ENCODE assay signal across 1 cellular context in the genomic region with DNA sequence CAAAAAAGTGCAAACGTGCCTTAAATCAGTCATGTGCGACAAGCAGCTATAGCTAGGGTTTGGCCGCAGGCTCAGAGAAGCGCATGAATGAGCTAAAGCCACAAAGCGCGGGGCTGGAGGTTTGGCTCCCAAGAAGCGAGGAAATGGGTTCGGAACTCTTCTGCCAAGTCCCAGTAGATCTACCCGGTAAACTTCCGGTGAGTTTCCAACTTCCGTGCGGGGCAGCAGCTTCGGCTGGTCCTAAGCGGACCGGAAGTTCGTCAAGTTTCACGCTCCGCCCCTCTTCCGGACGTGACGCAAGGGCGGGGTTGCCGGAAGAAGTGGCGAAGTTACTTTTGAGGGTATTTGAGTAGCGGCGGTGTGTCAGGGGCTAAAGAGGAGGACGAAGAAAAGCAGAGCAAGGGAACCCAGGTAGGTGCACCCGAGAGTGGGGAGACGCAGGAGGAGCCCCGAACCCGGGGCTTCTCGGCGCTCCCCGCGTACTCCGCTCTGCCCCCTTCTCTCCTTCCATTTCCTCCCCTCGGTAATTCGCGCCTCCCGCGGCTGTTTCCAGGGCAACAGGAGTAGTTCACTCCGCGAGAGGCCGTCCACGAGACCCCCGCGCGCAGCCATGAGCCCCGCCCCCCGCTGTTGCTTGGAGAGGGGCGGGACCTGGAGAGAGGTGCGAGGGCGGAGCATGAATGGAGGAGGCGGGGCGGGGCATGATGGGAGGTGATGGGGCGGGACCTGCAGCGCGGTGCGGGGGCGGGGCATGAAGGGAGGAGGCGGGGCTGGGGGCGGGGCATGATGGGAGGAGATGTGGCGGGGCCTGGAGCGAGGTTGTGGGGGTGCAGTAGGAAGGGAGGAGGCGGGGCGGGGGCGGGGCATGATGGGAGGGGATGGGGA.
A peak's percentile ranks its signal among the peaks of the same experiment; 100 is the strongest.
TF ChIP-seq lines count a peak whose summit lies in the region.

A gene (plus strand): TSS at position 292 of the 885 bp plus-strand sequence. CDS start 1,149 bp downstream, outside the sequence.

TF ChIP-seq in HEK293, 187 proteins besides CTCF, POLR2A, EP300 and RAD21 (continued from another document and continues in another):
- TF ChIP-seq, protein P1, sequence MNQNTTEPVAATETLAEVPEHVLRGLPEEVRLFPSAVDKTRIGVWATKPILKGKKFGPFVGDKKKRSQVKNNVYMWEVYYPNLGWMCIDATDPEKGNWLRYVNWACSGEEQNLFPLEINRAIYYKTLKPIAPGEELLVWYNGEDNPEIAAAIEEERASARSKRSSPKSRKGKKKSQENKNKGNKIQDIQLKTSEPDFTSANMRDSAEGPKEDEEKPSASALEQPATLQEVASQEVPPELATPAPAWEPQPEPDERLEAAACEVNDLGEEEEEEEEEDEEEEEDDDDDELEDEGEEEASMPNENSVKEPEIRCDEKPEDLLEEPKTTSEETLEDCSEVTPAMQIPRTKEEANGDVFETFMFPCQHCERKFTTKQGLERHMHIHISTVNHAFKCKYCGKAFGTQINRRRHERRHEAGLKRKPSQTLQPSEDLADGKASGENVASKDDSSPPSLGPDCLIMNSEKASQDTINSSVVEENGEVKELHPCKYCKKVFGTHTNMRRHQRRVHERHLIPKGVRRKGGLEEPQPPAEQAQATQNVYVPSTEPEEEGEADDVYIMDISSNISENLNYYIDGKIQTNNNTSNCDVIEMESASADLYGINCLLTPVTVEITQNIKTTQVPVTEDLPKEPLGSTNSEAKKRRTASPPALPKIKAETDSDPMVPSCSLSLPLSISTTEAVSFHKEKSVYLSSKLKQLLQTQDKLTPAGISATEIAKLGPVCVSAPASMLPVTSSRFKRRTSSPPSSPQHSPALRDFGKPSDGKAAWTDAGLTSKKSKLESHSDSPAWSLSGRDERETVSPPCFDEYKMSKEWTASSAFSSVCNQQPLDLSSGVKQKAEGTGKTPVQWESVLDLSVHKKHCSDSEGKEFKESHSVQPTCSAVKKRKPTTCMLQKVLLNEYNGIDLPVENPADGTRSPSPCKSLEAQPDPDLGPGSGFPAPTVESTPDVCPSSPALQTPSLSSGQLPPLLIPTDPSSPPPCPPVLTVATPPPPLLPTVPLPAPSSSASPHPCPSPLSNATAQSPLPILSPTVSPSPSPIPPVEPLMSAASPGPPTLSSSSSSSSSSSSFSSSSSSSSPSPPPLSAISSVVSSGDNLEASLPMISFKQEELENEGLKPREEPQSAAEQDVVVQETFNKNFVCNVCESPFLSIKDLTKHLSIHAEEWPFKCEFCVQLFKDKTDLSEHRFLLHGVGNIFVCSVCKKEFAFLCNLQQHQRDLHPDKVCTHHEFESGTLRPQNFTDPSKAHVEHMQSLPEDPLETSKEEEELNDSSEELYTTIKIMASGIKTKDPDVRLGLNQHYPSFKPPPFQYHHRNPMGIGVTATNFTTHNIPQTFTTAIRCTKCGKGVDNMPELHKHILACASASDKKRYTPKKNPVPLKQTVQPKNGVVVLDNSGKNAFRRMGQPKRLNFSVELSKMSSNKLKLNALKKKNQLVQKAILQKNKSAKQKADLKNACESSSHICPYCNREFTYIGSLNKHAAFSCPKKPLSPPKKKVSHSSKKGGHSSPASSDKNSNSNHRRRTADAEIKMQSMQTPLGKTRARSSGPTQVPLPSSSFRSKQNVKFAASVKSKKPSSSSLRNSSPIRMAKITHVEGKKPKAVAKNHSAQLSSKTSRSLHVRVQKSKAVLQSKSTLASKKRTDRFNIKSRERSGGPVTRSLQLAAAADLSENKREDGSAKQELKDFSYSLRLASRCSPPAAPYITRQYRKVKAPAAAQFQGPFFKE (tag by site-specific recombination; IDR thresholded peaks at IDR 0.05; ENCODE audit: borderline replicate concordance) = no peak
- no peak for TF ChIP-seq ZNF157 (tag by site-specific recombination; IDR thresholded peaks at IDR 0.05)
- TF ChIP-seq FEZF1 (tag by site-specific recombination; IDR thresholded peaks at IDR 0.05) = peak; percentile 36
- TF ChIP-seq SP7 (tag by site-specific recombination; IDR thresholded peaks at IDR 0.05) = peak; percentile 91
- no peak for TF ChIP-seq ZNF274 (IDR thresholded peaks at IDR 0.05; ENCODE audit: low read length)
- no peak for TF ChIP-seq ZNF274 (tag by site-specific recombination; IDR thresholded peaks at IDR 0.05; ENCODE audit: borderline replicate concordance)
- TF ChIP-seq ZNF341 (tag by site-specific recombination; IDR thresholded peaks at IDR 0.05; ENCODE audit: low read depth) = peak; percentile 67
- no peak for TF ChIP-seq ZNF473 (tag by site-specific recombination; IDR thresholded peaks at IDR 0.05)
- TF ChIP-seq IKZF3 (tag by site-specific recombination; IDR thresholded peaks at IDR 0.05) = peak; percentile 45; the same call in 1 of the 2 replicates
- TF ChIP-seq, protein P2, sequence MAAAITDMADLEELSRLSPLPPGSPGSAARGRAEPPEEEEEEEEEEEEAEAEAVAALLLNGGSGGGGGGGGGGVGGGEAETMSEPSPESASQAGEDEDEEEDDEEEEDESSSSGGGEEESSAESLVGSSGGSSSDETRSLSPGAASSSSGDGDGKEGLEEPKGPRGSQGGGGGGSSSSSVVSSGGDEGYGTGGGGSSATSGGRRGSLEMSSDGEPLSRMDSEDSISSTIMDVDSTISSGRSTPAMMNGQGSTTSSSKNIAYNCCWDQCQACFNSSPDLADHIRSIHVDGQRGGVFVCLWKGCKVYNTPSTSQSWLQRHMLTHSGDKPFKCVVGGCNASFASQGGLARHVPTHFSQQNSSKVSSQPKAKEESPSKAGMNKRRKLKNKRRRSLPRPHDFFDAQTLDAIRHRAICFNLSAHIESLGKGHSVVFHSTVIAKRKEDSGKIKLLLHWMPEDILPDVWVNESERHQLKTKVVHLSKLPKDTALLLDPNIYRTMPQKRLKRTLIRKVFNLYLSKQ (tag by site-specific recombination; IDR thresholded peaks at IDR 0.05; ENCODE audit: borderline replicate concordance) = no peak
- TF ChIP-seq ZSCAN16 (tag by site-specific recombination; IDR thresholded peaks at IDR 0.05) = no peak
- TF ChIP-seq ZNF792 (tag by site-specific recombination; IDR thresholded peaks at IDR 0.05) = no peak
- TF ChIP-seq ZNF530 (tag by site-specific recombination; IDR thresholded peaks at IDR 0.05; ENCODE audit: low read depth) = no peak
- 0 out of 2 replicates have a peak, but pooled peaks have one; percentile 24 for TF ChIP-seq ZNF600 (tag by site-specific recombination; IDR thresholded peaks at IDR 0.05)
- TF ChIP-seq ZNF121 (tag by site-specific recombination; IDR thresholded peaks at IDR 0.05) = no peak
- TF ChIP-seq ZNF747 (tag by site-specific recombination; IDR thresholded peaks at IDR 0.05) = no peak
- TF ChIP-seq, protein P3, sequence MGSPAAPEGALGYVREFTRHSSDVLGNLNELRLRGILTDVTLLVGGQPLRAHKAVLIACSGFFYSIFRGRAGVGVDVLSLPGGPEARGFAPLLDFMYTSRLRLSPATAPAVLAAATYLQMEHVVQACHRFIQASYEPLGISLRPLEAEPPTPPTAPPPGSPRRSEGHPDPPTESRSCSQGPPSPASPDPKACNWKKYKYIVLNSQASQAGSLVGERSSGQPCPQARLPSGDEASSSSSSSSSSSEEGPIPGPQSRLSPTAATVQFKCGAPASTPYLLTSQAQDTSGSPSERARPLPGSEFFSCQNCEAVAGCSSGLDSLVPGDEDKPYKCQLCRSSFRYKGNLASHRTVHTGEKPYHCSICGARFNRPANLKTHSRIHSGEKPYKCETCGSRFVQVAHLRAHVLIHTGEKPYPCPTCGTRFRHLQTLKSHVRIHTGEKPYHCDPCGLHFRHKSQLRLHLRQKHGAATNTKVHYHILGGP (tag by site-specific recombination; IDR thresholded peaks at IDR 0.05) = no peak
- TF ChIP-seq ZNF391 (tag by site-specific recombination; IDR thresholded peaks at IDR 0.05; ENCODE audit: borderline replicate concordance, low read depth) = 0 out of 2 replicates have a peak, but pooled peaks have one; percentile 62
- peak; percentile 71; the same call in 1 of the 2 replicates for TF ChIP-seq ZNF324 (tag by site-specific recombination; IDR thresholded peaks at IDR 0.05)
- TF ChIP-seq ZNF707 (tag by site-specific recombination; IDR thresholded peaks at IDR 0.05) = no peak
- TF ChIP-seq ZFP37 (tag by site-specific recombination; IDR thresholded peaks at IDR 0.05) = peak; percentile 94
- TF ChIP-seq PRDM1 (tag by site-specific recombination; IDR thresholded peaks at IDR 0.05) = no peak
- no peak for TF ChIP-seq ZFP41 (tag by site-specific recombination; IDR thresholded peaks at IDR 0.05; ENCODE audit: borderline replicate concordance)
- TF ChIP-seq ZNF211 (tag by site-specific recombination; IDR thresholded peaks at IDR 0.05; ENCODE audit: low read depth) = no peak
- peak; percentile 53; the same call in 1 of the 2 replicates for TF ChIP-seq TRIM28 (IDR thresholded peaks at IDR 0.05; ENCODE audit: borderline replicate concordance, low read length)
- no peak for TF ChIP-seq WT1 (tag by site-specific recombination; IDR thresholded peaks at IDR 0.05)
- no peak for TF ChIP-seq OSR2 (tag by site-specific recombination; IDR thresholded peaks at IDR 0.05)
- TF ChIP-seq KLF1 (tag by site-specific recombination; IDR thresholded peaks at IDR 0.05) = peak; percentile 82
- TF ChIP-seq BCL11A (tag by site-specific recombination; IDR thresholded peaks at IDR 0.05; ENCODE audit: low read depth) = no peak
- no peak for TF ChIP-seq ZNF426 (tag by site-specific recombination; IDR thresholded peaks at IDR 0.05)
- TF ChIP-seq, protein P4, sequence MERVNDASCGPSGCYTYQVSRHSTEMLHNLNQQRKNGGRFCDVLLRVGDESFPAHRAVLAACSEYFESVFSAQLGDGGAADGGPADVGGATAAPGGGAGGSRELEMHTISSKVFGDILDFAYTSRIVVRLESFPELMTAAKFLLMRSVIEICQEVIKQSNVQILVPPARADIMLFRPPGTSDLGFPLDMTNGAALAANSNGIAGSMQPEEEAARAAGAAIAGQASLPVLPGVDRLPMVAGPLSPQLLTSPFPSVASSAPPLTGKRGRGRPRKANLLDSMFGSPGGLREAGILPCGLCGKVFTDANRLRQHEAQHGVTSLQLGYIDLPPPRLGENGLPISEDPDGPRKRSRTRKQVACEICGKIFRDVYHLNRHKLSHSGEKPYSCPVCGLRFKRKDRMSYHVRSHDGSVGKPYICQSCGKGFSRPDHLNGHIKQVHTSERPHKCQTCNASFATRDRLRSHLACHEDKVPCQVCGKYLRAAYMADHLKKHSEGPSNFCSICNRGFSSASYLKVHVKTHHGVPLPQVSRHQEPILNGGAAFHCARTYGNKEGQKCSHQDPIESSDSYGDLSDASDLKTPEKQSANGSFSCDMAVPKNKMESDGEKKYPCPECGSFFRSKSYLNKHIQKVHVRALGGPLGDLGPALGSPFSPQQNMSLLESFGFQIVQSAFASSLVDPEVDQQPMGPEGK (tag by site-specific recombination; IDR thresholded peaks at IDR 0.05) = peak; percentile 78
- TF ChIP-seq ZNF354C (tag by site-specific recombination; IDR thresholded peaks at IDR 0.05; ENCODE audit: borderline replicate concordance, low read depth) = no peak
- no peak for TF ChIP-seq ZNF112 (tag by site-specific recombination; IDR thresholded peaks at IDR 0.05)
- TF ChIP-seq ZNF140 (tag by site-specific recombination; IDR thresholded peaks at IDR 0.05) = no peak
- TF ChIP-seq ZNF221 (tag by site-specific recombination; IDR thresholded peaks at IDR 0.05; ENCODE audit: borderline replicate concordance) = no peak
- TF ChIP-seq SP3 (tag by site-specific recombination; IDR thresholded peaks at IDR 0.05) = peak; percentile 93
- TF ChIP-seq, protein P5, sequence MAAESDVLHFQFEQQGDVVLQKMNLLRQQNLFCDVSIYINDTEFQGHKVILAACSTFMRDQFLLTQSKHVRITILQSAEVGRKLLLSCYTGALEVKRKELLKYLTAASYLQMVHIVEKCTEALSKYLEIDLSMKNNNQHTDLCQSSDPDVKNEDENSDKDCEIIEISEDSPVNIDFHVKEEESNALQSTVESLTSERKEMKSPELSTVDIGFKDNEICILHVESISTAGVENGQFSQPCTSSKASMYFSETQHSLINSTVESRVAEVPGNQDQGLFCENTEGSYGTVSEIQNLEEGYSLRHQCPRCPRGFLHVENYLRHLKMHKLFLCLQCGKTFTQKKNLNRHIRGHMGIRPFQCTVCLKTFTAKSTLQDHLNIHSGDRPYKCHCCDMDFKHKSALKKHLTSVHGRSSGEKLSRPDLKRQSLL (tag by site-specific recombination; IDR thresholded peaks at IDR 0.05) = peak; percentile 24; the same call in 1 of the 2 replicates
- peak; percentile 98 for TF ChIP-seq ZNF768 (tag by site-specific recombination; IDR thresholded peaks at IDR 0.05)
- TF ChIP-seq ZNF214 (tag by site-specific recombination; IDR thresholded peaks at IDR 0.05; ENCODE audit: borderline replicate concordance) = no peak
- TF ChIP-seq, protein P6, sequence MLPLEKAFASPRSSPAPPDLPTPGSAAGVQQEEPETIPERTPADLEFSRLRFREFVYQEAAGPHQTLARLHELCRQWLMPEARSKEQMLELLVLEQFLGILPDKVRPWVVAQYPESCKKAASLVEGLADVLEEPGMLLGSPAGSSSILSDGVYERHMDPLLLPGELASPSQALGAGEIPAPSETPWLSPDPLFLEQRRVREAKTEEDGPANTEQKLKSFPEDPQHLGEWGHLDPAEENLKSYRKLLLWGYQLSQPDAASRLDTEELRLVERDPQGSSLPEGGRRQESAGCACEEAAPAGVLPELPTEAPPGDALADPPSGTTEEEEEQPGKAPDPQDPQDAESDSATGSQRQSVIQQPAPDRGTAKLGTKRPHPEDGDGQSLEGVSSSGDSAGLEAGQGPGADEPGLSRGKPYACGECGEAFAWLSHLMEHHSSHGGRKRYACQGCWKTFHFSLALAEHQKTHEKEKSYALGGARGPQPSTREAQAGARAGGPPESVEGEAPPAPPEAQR (tag by site-specific recombination; IDR thresholded peaks at IDR 0.05) = 0 out of 2 replicates have a peak, but pooled peaks have one; percentile 8
- TF ChIP-seq ZNF133 (tag by site-specific recombination; IDR thresholded peaks at IDR 0.05) = no peak
- no peak for TF ChIP-seq ZNF654 (tag by site-specific recombination; IDR thresholded peaks at IDR 0.05; ENCODE audit: low read depth)
- TF ChIP-seq ZNF16 (tag by site-specific recombination; IDR thresholded peaks at IDR 0.05; ENCODE audit: low read depth) = no peak
